ENCODE assay signal across 7 cellular contexts in genomic region chr6:117602151-117602898, GRCh38. TPM values are rescaled to one million over a fixed set of nuclear protein-coding genes. Genes with fewer than 3 reads are reported as not detected.
A peak's percentile ranks its signal among the peaks of the same experiment; 100 is the strongest.
DNase-seq lines count a peak whose midpoint lies in the region; ATAC-seq and TF ChIP-seq lines count a peak whose summit lies in the region.

TSS of gene GOPC (minus strand) at chr6:117602511. CDS start at chr6:117602288, 223 bp downstream.

- no peaks in the 10 kb centered on the region for H3K4me1 ChIP-seq in hepatocyte (ENCODE audit: insufficient read depth)

- peak; percentile 31 for TF ChIP-seq CTCF in hepatocyte (IDR thresholded peaks at IDR 0.05; ENCODE audit: poor library complexity)

- no peaks in the 10 kb centered on the region for H3K9me2 ChIP-seq in hepatocyte (replicated peaks; ENCODE audit: insufficient read depth)

- H3K79me2 ChIP-seq in hepatocyte = peaks cover 48% of the 10 kb centered on the region

- H3K27me3 ChIP-seq in hepatocyte = no peaks in the 10 kb centered on the region

- H2AFZ ChIP-seq in hepatocyte = peak within 1 kb of the TSS; percentile 80

- peaks cover 5% of the 10 kb centered on the region for H3K9me3 ChIP-seq in hepatocyte (ENCODE audit: low read depth)

- H3K36me3 ChIP-seq in hepatocyte (replicated peaks; ENCODE audit: insufficient read depth, low read depth) = no peaks in the 10 kb centered on the region

- 2% methylated on average over 35 of the region's 60 CpGs for WGBS in hepatocyte (ENCODE audit: low lambda C conversion rate, missing lambda C conversion rate)

- DNase-seq in NCI-H2029 (lab: John Stamatoyannopoulos, UW) (peak; percentile 99), T-helper 22 cell (ENCODE audit: low read depth) (peak; percentile 93), astrocyte of the hippocampus (ENCODE audit: low read depth, low spot score) (peak; percentile 99), hepatocyte (ENCODE audit: low spot score) (peak; percentile 98), renal cortical epithelial cell (ENCODE audit: low read depth) (peak; percentile 95)

- peak within 1 kb of the TSS; percentile 90 for H3K27ac ChIP-seq in hepatocyte

- peak within 1 kb of the TSS; percentile 80 for H3K4me2 ChIP-seq in hepatocyte

- H3K4me3 ChIP-seq in hepatocyte = peak within 1 kb of the TSS; percentile 78

- H4K20me1 ChIP-seq in hepatocyte (ENCODE audit: insufficient read depth, poor library complexity, severe bottlenecking) = peaks cover 4% of the 10 kb centered on the region

- TF ChIP-seq POLR2A in GM18505 (IDR thresholded peaks at IDR 0.05; ENCODE audit: borderline replicate concordance, extremely low read depth, insufficient read depth, insufficient read length) = peak; percentile 89

- ATAC-seq in GM18505 (IDR thresholded peaks at IDR 0.05; ENCODE audit: unreplicated experiment) (peak; percentile 94), HG02973 (IDR thresholded peaks at IDR 0.05; ENCODE audit: unreplicated experiment) (peak; percentile 92)

RNA-seq across cellular contexts. Expression of gene GOPC, which starts in this region (rescaled TPM):
- total RNA-seq in hepatocyte (39.5 and 40.8 TPM in 2 replicates), renal cortical epithelial cell (42.4 and 50.6 TPM in 2 replicates)
- polyA plus RNA-seq in hepatocyte = 18.2 and 19.7 TPM in 2 replicates

Comparison
In these comparisons a context has a peak if more than half of its experiments do, and no peak if none do; other contexts are left out.
1. Peak in every context shown above with its lines: DNase-seq, ATAC-seq, H3K4me3 ChIP-seq and H3K27ac ChIP-seq.